In the genomic region with DNA sequence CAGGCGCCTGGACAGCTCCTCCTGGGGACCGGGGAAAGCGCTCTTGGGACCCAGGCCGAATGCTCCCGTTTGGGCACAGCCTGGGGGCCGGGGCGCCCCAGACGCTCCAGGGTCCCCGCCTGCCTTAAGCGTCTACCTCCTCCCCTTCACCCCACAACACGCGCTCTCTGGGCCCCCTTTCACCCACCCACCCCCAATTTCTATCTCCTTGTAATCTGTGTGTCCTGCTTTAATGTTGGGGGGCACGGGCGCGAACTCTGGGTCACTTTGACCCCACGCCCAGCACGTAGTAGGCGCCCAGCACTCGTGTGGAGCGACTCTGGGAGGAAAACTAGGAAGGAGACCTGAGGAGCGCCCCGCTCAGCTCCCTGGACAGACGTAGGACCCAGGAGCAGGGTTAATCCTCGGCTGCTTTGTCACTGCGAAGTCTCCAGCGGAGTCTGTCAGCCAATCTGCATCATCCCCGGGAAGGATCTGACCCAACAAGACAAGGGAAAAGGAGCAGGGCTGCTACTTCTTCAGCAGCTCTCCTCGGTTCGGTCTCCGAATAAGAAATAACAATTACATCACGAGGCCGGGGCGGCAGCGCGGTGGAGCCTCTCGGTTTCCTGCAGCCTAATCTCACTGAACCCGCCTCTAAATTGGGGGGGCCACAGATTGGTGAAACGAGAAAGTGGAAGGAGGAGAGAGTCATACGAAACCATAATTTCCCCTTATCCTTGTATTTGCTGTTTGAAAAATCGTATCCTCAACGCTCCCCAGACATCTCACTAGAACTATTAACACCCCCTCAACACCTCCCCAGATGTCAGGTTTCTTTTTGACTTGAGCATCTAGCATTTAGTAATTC, we compare ENCODE assay signal across 8 cellular contexts. TPM values are rescaled to one million over a fixed set of nuclear protein-coding genes. Genes with fewer than 3 reads are reported as not detected.
DNase-seq lines count a peak whose midpoint lies in the region; ATAC-seq and TF ChIP-seq lines count a peak whose summit lies in the region.

No MANE protein-coding gene starts in this region.

- peak overlapping the region; percentile 90 to 92 for H3K4me3 ChIP-seq in duodenal mucosa (ENCODE audit: low read depth in 1 of 2, low read length in 2 of 2)
- H3K4me3 ChIP-seq in right lobe of liver = peak overlapping the region; percentile 65 to 84 (median 76)

- peaks cover 4% of the 10 kb centered on the region for H3K36me3 Mint-ChIP-seq in activated CD4-positive, alpha-beta memory T cell treated with anti-CD3 and anti-CD28 coated beads, Interleukin-2, amount 10 ng/mL, durations not matched to agents 7 days and 5 days (ENCODE audit: low read depth)

- 0% methylated on average over 24 of the region's 41 CpGs for WGBS in right lobe of liver (ENCODE audit: insufficient coverage, low coverage, low lambda C conversion rate, missing lambda C conversion rate)

- H3K27ac ChIP-seq in duodenal mucosa (ENCODE audit: low read depth, low read length) (peak overlapping the region; percentile 90), right lobe of liver (peak overlapping the region; percentile 90 to 92 (median 92))

- peaks cover 31% of the 10 kb centered on the region for H3K4me1 Mint-ChIP-seq in activated CD4-positive, alpha-beta memory T cell treated with anti-CD3 and anti-CD28 coated beads, Interleukin-2, amount 10 ng/mL, durations not matched to agents 7 days and 5 days

- H3K4me1 ChIP-seq in duodenal mucosa (ENCODE audit: control insufficient read depth in 1 of 2, insufficient read depth in 2 of 2, low read length in 2 of 2) (peaks cover 17 to 19% of the 10 kb centered on the region in 2 donors), right lobe of liver (peaks cover 0 to 19% (median 7%) of the 10 kb centered on the region in 4 donors)

- H3K27me3 Mint-ChIP-seq in activated CD4-positive, alpha-beta memory T cell treated with anti-CD3 and anti-CD28 coated beads, Interleukin-2, amount 10 ng/mL, durations not matched to agents 7 days and 5 days = peaks cover 53% of the 10 kb centered on the region

- POLR2A ChIA-PET in activated CD4-positive, alpha-beta memory T cell treated with anti-CD3 and anti-CD28 coated beads, Interleukin-2, amount 10 ng/mL, durations not matched to agents 7 days and 5 days (lab: Charles Lee) = interaction anchor here (0.6 to 1.8 kb wide), 6 partner anchors 9 to 683 kb away, joined by 3 to 7 read pairs (median 6); a partner anchor contains a TSS

- no peak for TF ChIP-seq POLR2A in right lobe of liver (IDR thresholded peaks at IDR 0.05)

- H3K27me3 ChIP-seq in duodenal mucosa (ENCODE audit: control insufficient read depth in 1 of 2, insufficient read depth in 2 of 2, low read length in 2 of 2) = no peaks in the 10 kb centered on the region
- no peaks in the 10 kb centered on the region for H3K27me3 ChIP-seq in right lobe of liver

- H3K9me3 ChIP-seq in duodenal mucosa (ENCODE audit: control insufficient read depth in 1 of 2, low read length in 2 of 2) = no peaks in the 10 kb centered on the region
- no peaks in the 10 kb centered on the region for H3K9me3 ChIP-seq in right lobe of liver

- DNase-seq in Ammon's horn (ENCODE audit: low spot score) (peak; percentile 87), NCI-H526 treated with DMSO at 0.1 percent for 48 hours (lab: John Stamatoyannopoulos, UW) (peak; percentile 34), right lobe of liver (peak; percentile 73 to 84 (median 84)), NCI-H2081 treated with DMSO at 0.1 percent for 48 hours (lab: John Stamatoyannopoulos, UW) (no peak)
- peak; percentile 67 for DNase-seq in activated CD4-positive, alpha-beta memory T cell treated with anti-CD3 and anti-CD28 coated beads, Interleukin-2, amount 10 ng/mL, durations not matched to agents 7 days and 5 days
- peak; percentile 46 to 50 for DNase-seq in stimulated activated CD4-positive, alpha-beta T cell treated with anti-CD3 and anti-CD28 coated beads, Interleukin-2, amount 100 ng/mL, for 48 hours

- H3K36me3 ChIP-seq in duodenal mucosa (ENCODE audit: control insufficient read depth in 1 of 2, insufficient read depth in 2 of 2, low read length in 2 of 2) (no peaks in the 10 kb centered on the region), right lobe of liver (no peaks in the 10 kb centered on the region)

- TF ChIP-seq CTCF in right lobe of liver (IDR thresholded peaks at IDR 0.05) = peak in 1 of 4 donors; percentile 6

- peak overlapping the region; percentile 69 to 86 for H3K9ac ChIP-seq in duodenal mucosa (ENCODE audit: low read depth in 1 of 2, low read length in 2 of 2)

- CTCF ChIA-PET in activated CD4-positive, alpha-beta memory T cell treated with anti-CD3 and anti-CD28 coated beads, Interleukin-2, amount 10 ng/mL, durations not matched to agents 7 days and 5 days (lab: Charles Lee) = interaction anchor here (0.6 kb wide), 1 partner anchor 585 kb away, joined by 3 read pairs; no protein-coding TSS in a partner anchor

- intact Hi-C loops in right lobe of liver (cut with DNase I) = loop anchor here in 1 of 2 donors (10.0 kb wide), 1 partner anchor 201 kb away; no protein-coding TSS in a partner anchor

- H3K4me3 Mint-ChIP-seq in activated CD4-positive, alpha-beta memory T cell treated with anti-CD3 and anti-CD28 coated beads, Interleukin-2, amount 10 ng/mL, durations not matched to agents 7 days and 5 days = peak overlapping the region; percentile 89

- no peaks in the 10 kb centered on the region for H3K9me3 Mint-ChIP-seq in activated CD4-positive, alpha-beta memory T cell treated with anti-CD3 and anti-CD28 coated beads, Interleukin-2, amount 10 ng/mL, durations not matched to agents 7 days and 5 days

- peak; percentile 8 for ATAC-seq in GM21717 (IDR thresholded peaks at IDR 0.05; ENCODE audit: unreplicated experiment)
- ATAC-seq in right lobe of liver = peak; percentile 55 to 71 (median 62)

- peak overlapping the region; percentile 78 for H3K27ac Mint-ChIP-seq in activated CD4-positive, alpha-beta memory T cell treated with anti-CD3 and anti-CD28 coated beads, Interleukin-2, amount 10 ng/mL, durations not matched to agents 7 days and 5 days

RNA-seq across cellular contexts. Expression of a gene that starts 0.8 kb away (rescaled TPM):
- total RNA-seq in activated CD4-positive, alpha-beta memory T cell treated with anti-CD3 and anti-CD28 coated beads, Interleukin-2, amount 10 ng/mL, durations not matched to agents 7 days and 5 days = 1 to 10 TPM; 5.3 to 7.7 TPM
- total RNA-seq in right lobe of liver = 10 to 100 TPM; 15.4 to 34.0 (median 21.5) TPM
